ENCODE assay signal across 23 cellular contexts in genomic region chr1:232954594-232955365, GRCh38.
"Had no signal": no experiment of that assay in that cellular context is flagged by ENCODE, and none has a peak within 500 bp of the region (broad histone marks: within the 10 kb centered on the region; RNA-seq: fewer than 3 reads in every experiment).

No MANE protein-coding gene starts in this region.

- H3K9ac ChIP-seq: neural progenitor cell had no signal

- H3K27ac Mint-ChIP-seq: activated B cell treated with CpG ODN at 0.5 μM for 24 hours; activated CD4-positive, alpha-beta memory T cell treated with anti-CD3 and anti-CD28 coated beads, Interleukin-2, amount 10 ng/mL, durations not matched to agents 7 days and 5 days; activated CD8-positive, alpha-beta memory T cell treated with anti-CD3 and anti-CD28 coated beads, Interleukin-2, amount 10 ng/mL, durations not matched to agents 7 days and 5 days; activated naive CD8-positive, alpha-beta T cell treated with anti-CD3 and anti-CD28 coated beads for 36 hours; activated T-helper 17 cell treated with anti-CD3 and anti-CD28 coated beads, Interleukin-2, amount 50 U/mL, for 72 hours; memory B cell; neural progenitor cell; progenitor cell of endocrine pancreas; stimulated activated naive CD8-positive, alpha-beta T cell treated with anti-CD3 and anti-CD28 coated beads, Interleukin-15, amount 100 ng/mL, for 72 hours had no signal

- H3K27me3 ChIP-seq: gastrocnemius medialis, heart right ventricle, neural progenitor cell, upper lobe of left lung had no signal

- ATAC-seq: activated CD8-positive, alpha-beta memory T cell treated with anti-CD3 and anti-CD28 coated beads, Interleukin-2, amount 10 ng/mL, durations not matched to agents 7 days and 5 days; activated T-helper 17 cell treated with anti-CD3 and anti-CD28 coated beads, Interleukin-2, amount 50 U/mL, for 72 hours; esophagus mucosa; gastrocnemius medialis; heart right ventricle; left ventricle myocardium superior; mucosa of descending colon; stimulated activated naive CD8-positive, alpha-beta T cell treated with anti-CD3 and anti-CD28 coated beads, Interleukin-15, amount 100 ng/mL, for 72 hours had no signal

- H3K4me2 ChIP-seq: neural progenitor cell had no signal

- DNase-seq: activated B cell treated with CpG ODN at 0.5 μM for 24 hours; activated CD4-positive, alpha-beta memory T cell treated with anti-CD3 and anti-CD28 coated beads, Interleukin-2, amount 10 ng/mL, durations not matched to agents 7 days and 5 days; activated CD4-positive, alpha-beta T cell treated with anti-CD3 and anti-CD28 coated beads for 4 hours; activated CD8-positive, alpha-beta memory T cell treated with anti-CD3 and anti-CD28 coated beads, Interleukin-2, amount 10 ng/mL, durations not matched to agents 7 days and 5 days; activated naive CD4-positive, alpha-beta T cell; activated naive CD8-positive, alpha-beta T cell treated with anti-CD3 and anti-CD28 coated beads for 36 hours; activated T-cell treated with anti-CD3 and anti-CD28 coated beads, Interleukin-2, amount 50 U/mL, for 1 hour; amygdala; effector CD4-positive, alpha-beta T cell; gastrocnemius medialis; heart right ventricle; kidney glomerular epithelial cell; left ventricle myocardium superior; mucosa of descending colon; naive B cell; stimulated activated CD4-positive, alpha-beta T cell treated with anti-CD3 and anti-CD28 coated beads, Interleukin-2, amount 100 ng/mL, for 24 hours; stimulated activated naive CD8-positive, alpha-beta T cell treated with anti-CD3 and anti-CD28 coated beads, Interleukin-15, amount 100 ng/mL, for 72 hours; upper lobe of left lung had no signal

- H3K4me3 Mint-ChIP-seq: activated B cell treated with CpG ODN at 0.5 μM for 24 hours; activated CD4-positive, alpha-beta memory T cell treated with anti-CD3 and anti-CD28 coated beads, Interleukin-2, amount 10 ng/mL, durations not matched to agents 7 days and 5 days; activated CD8-positive, alpha-beta memory T cell treated with anti-CD3 and anti-CD28 coated beads, Interleukin-2, amount 10 ng/mL, durations not matched to agents 7 days and 5 days; activated naive CD8-positive, alpha-beta T cell treated with anti-CD3 and anti-CD28 coated beads for 36 hours; activated T-helper 17 cell treated with anti-CD3 and anti-CD28 coated beads, Interleukin-2, amount 50 U/mL, for 72 hours; memory B cell; neural progenitor cell; stimulated activated naive CD8-positive, alpha-beta T cell treated with anti-CD3 and anti-CD28 coated beads, Interleukin-15, amount 100 ng/mL, for 72 hours had no signal

- H3K4me3 ChIP-seq: gastrocnemius medialis, heart right ventricle, mucosa of descending colon, neural progenitor cell, upper lobe of left lung had no signal

- H3K27me3 Mint-ChIP-seq: activated B cell treated with CpG ODN at 0.5 μM for 24 hours; activated CD4-positive, alpha-beta memory T cell treated with anti-CD3 and anti-CD28 coated beads, Interleukin-2, amount 10 ng/mL, durations not matched to agents 7 days and 5 days; activated CD8-positive, alpha-beta memory T cell treated with anti-CD3 and anti-CD28 coated beads, Interleukin-2, amount 10 ng/mL, durations not matched to agents 7 days and 5 days; activated naive CD8-positive, alpha-beta T cell treated with anti-CD3 and anti-CD28 coated beads for 36 hours; activated T-helper 17 cell treated with anti-CD3 and anti-CD28 coated beads, Interleukin-2, amount 50 U/mL, for 72 hours; memory B cell; naive B cell; progenitor cell of endocrine pancreas; stimulated activated naive CD8-positive, alpha-beta T cell treated with anti-CD3 and anti-CD28 coated beads, Interleukin-15, amount 100 ng/mL, for 72 hours had no signal

- H3K9me3 ChIP-seq: gastrocnemius medialis had no signal

- H2AFZ ChIP-seq: neural progenitor cell had no signal

- H3K9me3 Mint-ChIP-seq: activated T-helper 17 cell treated with anti-CD3 and anti-CD28 coated beads, Interleukin-2, amount 50 U/mL, for 72 hours had no signal

- H3K27ac ChIP-seq: gastrocnemius medialis, heart right ventricle, neural progenitor cell, upper lobe of left lung had no signal
